8 cellular contexts compared by ENCODE assay signal in the genomic region with DNA sequence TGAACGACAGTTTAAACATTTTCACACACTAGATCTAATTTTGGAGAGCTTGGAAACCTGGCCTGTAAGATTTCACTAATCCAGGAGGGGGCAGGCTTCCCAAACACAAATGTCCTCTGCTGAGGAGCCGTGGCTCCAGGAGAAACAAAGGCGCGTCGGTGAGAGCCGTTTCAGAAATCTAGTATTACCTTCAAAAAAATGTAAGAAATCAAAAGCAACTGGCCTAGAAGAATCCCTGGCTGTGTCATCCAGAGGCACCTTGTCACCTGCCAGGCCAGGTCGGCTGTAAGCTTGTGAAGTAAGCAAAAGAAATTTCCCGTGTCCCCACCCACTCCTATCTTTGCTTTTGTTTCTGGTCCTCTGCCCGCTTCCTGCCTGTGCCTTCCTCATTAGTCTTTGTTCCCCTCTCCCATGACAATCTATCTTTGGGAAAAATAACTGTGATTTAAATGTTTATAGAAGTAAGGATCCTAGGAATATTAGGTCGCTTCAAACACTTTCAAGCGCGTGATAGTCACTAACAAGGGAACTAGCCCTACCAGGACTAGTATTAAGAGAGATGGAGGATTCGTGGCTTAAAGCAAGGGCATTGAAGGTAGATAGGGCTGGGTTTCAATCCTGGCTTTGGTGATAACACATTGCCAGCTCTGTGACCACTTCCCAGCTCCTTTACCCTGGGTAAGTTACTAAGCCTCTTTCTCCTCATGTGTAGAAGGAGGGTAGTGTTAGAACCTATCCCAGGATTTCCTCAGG.
A peak's percentile ranks its signal among the peaks of the same experiment; 100 is the strongest.
DNase-seq lines count a peak whose midpoint lies in the region; ATAC-seq and TF ChIP-seq lines count a peak whose summit lies in the region.

No MANE protein-coding gene starts in this region.

- peak overlapping the region; percentile 85 for H3K4me3 Mint-ChIP-seq in CD8-positive, alpha-beta T cell
- H3K4me3 Mint-ChIP-seq in activated T-cell treated with anti-CD3 and anti-CD28 coated beads, Interleukin-2, amount 50 U/mL, for 72 hours, result peak overlapping the region; percentile 86 to 88
- peak overlapping the region; percentile 86 for H3K4me3 Mint-ChIP-seq in nephron progenitor cell
- H3K4me3 Mint-ChIP-seq in stimulated activated naive CD8-positive, alpha-beta T cell treated with anti-CD3 and anti-CD28 coated beads, Interleukin-15, Interleukin-2, amounts not matched to agents 100 ng/mL and 50 ng/mL, for 24 hours, result peak overlapping the region; percentile 81

- peak overlapping the region; percentile 54 for H3K4me3 ChIP-seq in CD8-positive, alpha-beta T cell (ENCODE audit: low read depth, low read length)
- peak overlapping the region; percentile 71 for H3K4me3 ChIP-seq in OCI-LY3 (ENCODE audit: low read length)

- H3K9me3 ChIP-seq in CD8-positive, alpha-beta T cell (ENCODE audit: low read length), result no peaks in the 10 kb centered on the region
- H3K9me3 ChIP-seq in OCI-LY3 (ENCODE audit: insufficient read depth, low read length), result no peaks in the 10 kb centered on the region

- peak; percentile 91 for ATAC-seq in CD8-positive, alpha-beta T cell
- ATAC-seq in GM19455 (IDR thresholded peaks at IDR 0.05; ENCODE audit: unreplicated experiment), result peak; percentile 81
- ATAC-seq in activated T-cell treated with anti-CD3 and anti-CD28 coated beads, Interleukin-2, amount 50 U/mL, for 72 hours (replicated peaks in 1 of 2), result peak; percentile 80 to 83

- no peaks in the 10 kb centered on the region for H3K36me3 ChIP-seq in CD8-positive, alpha-beta T cell (ENCODE audit: insufficient read depth, low read length)
- no peaks in the 10 kb centered on the region for H3K36me3 ChIP-seq in OCI-LY3 (replicated peaks; ENCODE audit: low read depth, low read length)

- peak overlapping the region; percentile 41 for H3K9ac ChIP-seq in OCI-LY3 (ENCODE audit: low read length)

- H2AFZ ChIP-seq in OCI-LY3 (ENCODE audit: low read depth, low read length), result peak overlapping the region; percentile 79

- POLR2A ChIA-PET in CD8-positive, alpha-beta T cell (lab: Charles Lee), result interaction anchor here (0.9 to 1.6 kb wide), 3 partner anchors 341 to 408 kb away, joined by 3 to 4 read pairs (median 3); no protein-coding TSS in a partner anchor

- CTCF ChIA-PET in CD8-positive, alpha-beta T cell (lab: Charles Lee), result interaction anchor here (0.6 to 6.0 kb wide), 67 partner anchors 9 to 623 kb away, joined by 3 to 82 read pairs (median 4); no protein-coding TSS in a partner anchor

- DNase-seq in CD8-positive, alpha-beta T cell, result peak; percentile 42 to 81 (median 65)
- DNase-seq in HT1080 (ENCODE audit: low read depth) (peak; percentile 63), fibroblast of peridontal ligament (ENCODE audit: extremely low read depth) (peak; percentile 79), nephron progenitor cell (peak; percentile 74)
- DNase-seq in activated T-cell treated with anti-CD3 and anti-CD28 coated beads, Interleukin-2, amount 50 U/mL, for 72 hours, result peak; percentile 67 to 72

- H3K36me3 Mint-ChIP-seq in CD8-positive, alpha-beta T cell, result no peaks in the 10 kb centered on the region
- no peaks in the 10 kb centered on the region for H3K36me3 Mint-ChIP-seq in activated T-cell treated with anti-CD3 and anti-CD28 coated beads, Interleukin-2, amount 50 U/mL, for 72 hours (ENCODE audit: insufficient read depth in 2 of 2)
- H3K36me3 Mint-ChIP-seq in nephron progenitor cell (ENCODE audit: low read depth), result no peaks in the 10 kb centered on the region
- H3K36me3 Mint-ChIP-seq in stimulated activated naive CD8-positive, alpha-beta T cell treated with anti-CD3 and anti-CD28 coated beads, Interleukin-15, Interleukin-2, amounts not matched to agents 100 ng/mL and 50 ng/mL, for 24 hours (ENCODE audit: low read depth), result no peaks in the 10 kb centered on the region

- peak; percentile 91 for TF ChIP-seq CTCF in CD8-positive, alpha-beta T cell (IDR thresholded peaks at IDR 0.05)
- TF ChIP-seq CTCF in OCI-LY3 (IDR thresholded peaks at IDR 0.05; ENCODE audit: low read depth, low read length) (peak; percentile 89), nephron progenitor cell (IDR thresholded peaks at IDR 0.05) (peak; percentile 83)

- peaks cover 5% of the 10 kb centered on the region for H3K4me1 ChIP-seq in CD8-positive, alpha-beta T cell (ENCODE audit: insufficient read depth, low read length)
- peaks cover 13% of the 10 kb centered on the region for H3K4me1 ChIP-seq in OCI-LY3 (ENCODE audit: low read length)

- peak overlapping the region; percentile 63 for H3K4me2 ChIP-seq in OCI-LY3 (ENCODE audit: low read length)

- no peaks in the 10 kb centered on the region for H3K79me2 ChIP-seq in OCI-LY3 (ENCODE audit: low read length)

- peak overlapping the region; percentile 28 for H3K27ac Mint-ChIP-seq in CD8-positive, alpha-beta T cell
- peak overlapping the region; percentile 54 for H3K27ac Mint-ChIP-seq in activated T-cell treated with anti-CD3 and anti-CD28 coated beads, Interleukin-2, amount 50 U/mL, for 72 hours
- peak overlapping the region; percentile 92 for H3K27ac Mint-ChIP-seq in nephron progenitor cell
- peak overlapping the region; percentile 38 for H3K27ac Mint-ChIP-seq in stimulated activated naive CD8-positive, alpha-beta T cell treated with anti-CD3 and anti-CD28 coated beads, Interleukin-15, Interleukin-2, amounts not matched to agents 100 ng/mL and 50 ng/mL, for 24 hours

- no peaks in the 10 kb centered on the region for H3K9me3 Mint-ChIP-seq in CD8-positive, alpha-beta T cell
- no peaks in the 10 kb centered on the region for H3K9me3 Mint-ChIP-seq in activated T-cell treated with anti-CD3 and anti-CD28 coated beads, Interleukin-2, amount 50 U/mL, for 72 hours
- peaks cover 11% of the 10 kb centered on the region for H3K9me3 Mint-ChIP-seq in nephron progenitor cell
- H3K9me3 Mint-ChIP-seq in stimulated activated naive CD8-positive, alpha-beta T cell treated with anti-CD3 and anti-CD28 coated beads, Interleukin-15, Interleukin-2, amounts not matched to agents 100 ng/mL and 50 ng/mL, for 24 hours, result no peaks in the 10 kb centered on the region

- no peaks in the 10 kb centered on the region for H3K27me3 ChIP-seq in CD8-positive, alpha-beta T cell (ENCODE audit: insufficient read depth, low read length)
- H3K27me3 ChIP-seq in OCI-LY3 (ENCODE audit: low read depth, low read length), result peaks cover 14% of the 10 kb centered on the region

- H3K27me3 Mint-ChIP-seq in CD8-positive, alpha-beta T cell (ENCODE audit: low read depth), result peaks cover 3% of the 10 kb centered on the region
- peaks cover 7% of the 10 kb centered on the region for H3K27me3 Mint-ChIP-seq in activated T-cell treated with anti-CD3 and anti-CD28 coated beads, Interleukin-2, amount 50 U/mL, for 72 hours (ENCODE audit: low read depth)
- H3K27me3 Mint-ChIP-seq in nephron progenitor cell (ENCODE audit: low read depth, poor library complexity), result no peaks in the 10 kb centered on the region
- no peaks in the 10 kb centered on the region for H3K27me3 Mint-ChIP-seq in stimulated activated naive CD8-positive, alpha-beta T cell treated with anti-CD3 and anti-CD28 coated beads, Interleukin-15, Interleukin-2, amounts not matched to agents 100 ng/mL and 50 ng/mL, for 24 hours

- intact Hi-C loops in CD8-positive, alpha-beta T cell (cut with DNase I, micrococcal nuclease), result loop anchor here (1.0 to 5.0 kb wide), 7 partner anchors 29 to 785 kb away; no protein-coding TSS in a partner anchor

- peaks cover 7% of the 10 kb centered on the region for H3K4me1 Mint-ChIP-seq in CD8-positive, alpha-beta T cell (ENCODE audit: low read depth)
- H3K4me1 Mint-ChIP-seq in activated T-cell treated with anti-CD3 and anti-CD28 coated beads, Interleukin-2, amount 50 U/mL, for 72 hours (ENCODE audit: low read depth), result peaks cover 8% of the 10 kb centered on the region
- H3K4me1 Mint-ChIP-seq in nephron progenitor cell, result peaks cover 19% of the 10 kb centered on the region
- H3K4me1 Mint-ChIP-seq in stimulated activated naive CD8-positive, alpha-beta T cell treated with anti-CD3 and anti-CD28 coated beads, Interleukin-15, Interleukin-2, amounts not matched to agents 100 ng/mL and 50 ng/mL, for 24 hours (ENCODE audit: low read depth), result peaks cover 13% of the 10 kb centered on the region

- no peak overlapping the region for H3K27ac ChIP-seq in CD8-positive, alpha-beta T cell (ENCODE audit: low read depth, low read length)
- no peak overlapping the region for H3K27ac ChIP-seq in OCI-LY3 (ENCODE audit: low read length)

- H4K20me1 ChIP-seq in OCI-LY3 (ENCODE audit: insufficient read depth, low read length), result no peaks in the 10 kb centered on the region

Comparison
In these comparisons a context has a peak if more than half of its experiments do, and no peak if none do; other contexts are left out.
1. H3K27ac Mint-ChIP-seq: peak in every context shown above with its lines; median percentile 92 in nephron progenitor cell; 54 in activated T-cell treated with anti-CD3 and anti-CD28 coated beads, Interleukin-2, amount 50 U/mL, for 72 hours; 38 in stimulated activated naive CD8-positive, alpha-beta T cell treated with anti-CD3 and anti-CD28 coated beads, Interleukin-15, Interleukin-2, amounts not matched to agents 100 ng/mL and 50 ng/mL, for 24 hours; 28 in CD8-positive, alpha-beta T cell.